12 cellular contexts compared by ENCODE assay signal in genomic region chr14:20848316-20848954, GRCh38. TPM values are rescaled to one million over a fixed set of nuclear protein-coding genes. Genes with fewer than 3 reads are reported as not detected.
DNase-seq lines count a peak whose midpoint lies in the region; ATAC-seq, FAIRE-seq and TF ChIP-seq lines count a peak whose summit lies in the region.
"Had no signal": no experiment of that assay in that cellular context is flagged by ENCODE, and none has a peak within 500 bp of the region (broad histone marks: within the 10 kb centered on the region; RNA-seq: fewer than 3 reads in every experiment).

No MANE protein-coding gene starts in this region.

- H3K14ac ChIP-seq in H1 (ENCODE audit: insufficient read length), result no peak overlapping the region

- no peak overlapping the region for H2AK5ac ChIP-seq in H1 (ENCODE audit: low read depth, low read length)

- H3K27me3 ChIP-seq in Caco-2 (replicated peaks; ENCODE audit: control insufficient read depth, insufficient read depth, low read length) (no peaks in the 10 kb centered on the region), H1 (replicated peaks in 1 of 4; ENCODE audit: control insufficient read depth in 3 of 4, extremely low read depth in 1 of 4, insufficient read depth in 3 of 4, low read length in 3 of 4) (no peaks in the 10 kb centered on the region), pancreas (no peaks in the 10 kb centered on the region)

- no peak for TF ChIP-seq POLR2A in H1 (IDR thresholded peaks at IDR 0.05; ENCODE audit: control extremely low read depth in 1 of 2, low read depth in 2 of 2, low read length in 2 of 2)

- TF ChIP-seq EP300 in H1 (IDR thresholded peaks at IDR 0.05; ENCODE audit: borderline replicate concordance in 1 of 2, low read depth in 2 of 2, low read length in 2 of 2), result no peak

- no peak for TF ChIP-seq RAD21 in H1 (IDR thresholded peaks at IDR 0.05 in 1 of 2, conservative IDR thresholded peaks at IDR 0.05 in 1 of 2; ENCODE audit: low read depth in 2 of 2, low read length in 2 of 2)

- H3K27ac ChIP-seq in H1 (ENCODE audit: low read depth, low read length) (no peak overlapping the region), pancreas (peak overlapping the region in 2 of 4 donors; percentile 4 to 58)
- H3K27ac ChIP-seq: parathyroid adenoma had no signal

- no peak overlapping the region for H3K4me2 ChIP-seq in H1 (ENCODE audit: insufficient read depth in 1 of 2, low read depth in 2 of 2, low read length in 2 of 2)

- H3K56ac ChIP-seq in H1 (replicated peaks; ENCODE audit: insufficient read length, low read depth, low read length), result no peak overlapping the region

- H4K5ac ChIP-seq in H1 (ENCODE audit: insufficient read length, low read depth, low read length), result no peak overlapping the region

- no peak overlapping the region for H4K91ac ChIP-seq in H1 (replicated peaks; ENCODE audit: insufficient read length, low read length)

- H3K23me2 ChIP-seq in H1 (ENCODE audit: low read depth, low read length), result no peaks in the 10 kb centered on the region

- H2BK15ac ChIP-seq in H1 (ENCODE audit: low read length), result no peak overlapping the region

- H4K20me1 ChIP-seq in H1 (replicated peaks in 1 of 2; ENCODE audit: control insufficient read depth in 1 of 2, insufficient read depth in 2 of 2, low read length in 2 of 2), result no peaks in the 10 kb centered on the region

- intact Hi-C loops in Caco-2 (cut with micrococcal nuclease; ENCODE audit: unreplicated experiment), result no loop called here
- intact Hi-C loops in pancreas (cut with DNase I), result no loop called here

- CTCF ChIA-PET in Caco-2 (lab: Charles Lee), result interaction anchor here (1.0 to 3.2 kb wide), 6 partner anchors 9 to 166 kb away, joined by 3 to 16 read pairs (median 5); no protein-coding TSS in a partner anchor
- CTCF ChIA-PET in H1 (lab: Charles Lee; ENCODE audit: partially characterized antibody), result interaction anchor here (1.0 to 5.0 kb wide), 11 partner anchors 10 to 148 kb away, joined by 3 to 52 read pairs (median 4); no protein-coding TSS in a partner anchor

- H2BK120ac ChIP-seq in H1 (replicated peaks; ENCODE audit: low read depth, low read length), result no peak overlapping the region

- no peak overlapping the region for H3K18ac ChIP-seq in H1 (ENCODE audit: extremely low read depth, low read length)

- POLR2A ChIA-PET in Caco-2 (lab: Charles Lee), result interaction anchor here (0.5 kb wide), 1 partner anchor 277 kb away, joined by 8 read pairs; no protein-coding TSS in a partner anchor
- POLR2A ChIA-PET in H1 (lab: Charles Lee; ENCODE audit: partially characterized antibody), result interaction anchor here (1.2 kb wide), 1 partner anchor 123 kb away, joined by 5 read pairs; no protein-coding TSS in a partner anchor

- no peak overlapping the region for H2BK12ac ChIP-seq in H1 (ENCODE audit: low read depth, low read length)

- H3K4me3 ChIP-seq in Caco-2 (ENCODE audit: low read depth, low read length) (no peak overlapping the region), H1 (ENCODE audit: extremely low read depth in 1 of 4, insufficient read depth in 2 of 4, low read depth in 3 of 4, low read length in 4 of 4) (no peak overlapping the region), pancreas (no peak overlapping the region)
- H3K4me3 ChIP-seq: HAP-1 had no signal

- ATAC-seq in pancreas (peak in 3 of 4 donors; percentile 69 to 83 (median 80)), HG03521 (IDR thresholded peaks at IDR 0.05; ENCODE audit: unreplicated experiment) (no peak), HG03139 (IDR thresholded peaks at IDR 0.05; ENCODE audit: unreplicated experiment) (no peak)

- no peak overlapping the region for H2AFZ ChIP-seq in H1 (ENCODE audit: low read length)
- H2AFZ ChIP-seq: parathyroid adenoma had no signal

- 77% methylated on average over 9 of the region's 9 CpGs; no CpG with 5 or more reads in 1 of the 2 experiments for WGBS in H1 (ENCODE audit: extremely low coverage in 1 of 2, insufficient coverage in 1 of 2, insufficient read length in 1 of 2, insufficient replicate concordance in 2 of 2, low coverage in 1 of 2, low lambda C conversion rate in 2 of 2, missing lambda C conversion rate in 1 of 2), 2 experiments
- WGBS in pancreas, 2 donors, result 77 to 81% methylated on average over 9 of the region's 9 CpGs

- no peak for DNase-seq in Caco-2
- peak; percentile 4 for DNase-seq in OCI-M1 (lab: John Stamatoyannopoulos, UW)
- no peak for DNase-seq in H1 (ENCODE audit: low read depth in 1 of 2, low spot score in 2 of 2)
- no peak for DNase-seq in pancreas
- DNase-seq in NK-92 treated with Interleukin-12 subunit alpha and Interleukin-12 subunit beta, amount 100 ng/mL, for 24 hours (lab: John Stamatoyannopoulos, UW), result no peak
- DNase-seq in OCI-M2 (lab: John Stamatoyannopoulos, UW; ENCODE audit: unreplicated experiment), result no peak
- DNase-seq: CD4-positive, alpha-beta memory T cell; dermis blood vessel endothelial cell had no signal

- H3K4ac ChIP-seq in H1 (replicated peaks; ENCODE audit: insufficient read length, low read depth, low read length), result no peak overlapping the region

- H3K23ac ChIP-seq in H1 (ENCODE audit: insufficient read length), result no peak overlapping the region

- no peaks in the 10 kb centered on the region for H3K36me3 Mint-ChIP-seq in Caco-2 (ENCODE audit: insufficient read depth, unreplicated experiment)
- H3K36me3 Mint-ChIP-seq: CD4-positive, alpha-beta memory T cell had no signal

- H3K4me3 Mint-ChIP-seq in Caco-2 (ENCODE audit: unreplicated experiment), result peak overlapping the region; percentile 38
- H3K4me3 Mint-ChIP-seq: CD4-positive, alpha-beta memory T cell had no signal

- no peak overlapping the region for H4K8ac ChIP-seq in H1 (ENCODE audit: extremely low read depth, insufficient read depth, low read length)

- no peaks in the 10 kb centered on the region for H3K9me3 Mint-ChIP-seq in Caco-2 (ENCODE audit: unreplicated experiment)
- H3K9me3 Mint-ChIP-seq: CD4-positive, alpha-beta memory T cell had no signal

- H3K4me1 ChIP-seq in Caco-2 (peaks cover 15% of the 10 kb centered on the region), H1 (replicated peaks in 1 of 4; ENCODE audit: control insufficient read depth in 3 of 4, insufficient read depth in 4 of 4, low read length in 3 of 4) (peaks cover 0 to 4% (median 3%) of the 10 kb centered on the region in 4 experiments; a peak in 3 of 7 replicates), pancreas (peaks cover 0 to 15% (median 13%) of the 10 kb centered on the region in 3 donors)
- H3K4me1 ChIP-seq: HAP-1, parathyroid adenoma had no signal

- H3K27ac Mint-ChIP-seq in Caco-2 (ENCODE audit: unreplicated experiment), result peak overlapping the region; percentile 82
- H3K27ac Mint-ChIP-seq: CD4-positive, alpha-beta memory T cell had no signal

- TF ChIP-seq CTCF in Caco-2 (IDR thresholded peaks at IDR 0.05; ENCODE audit: insufficient read depth in 1 of 2, low read depth in 1 of 2, low read length in 1 of 2, severe bottlenecking in 1 of 2, unreplicated experiment in 1 of 2), result no peak
- no peak for TF ChIP-seq CTCF in H1 (IDR thresholded peaks at IDR 0.05; ENCODE audit: control extremely low read depth in 1 of 3, insufficient read depth in 1 of 3, low read depth in 1 of 3, low read length in 3 of 3)
- no peak for TF ChIP-seq CTCF in pancreas (IDR thresholded peaks at IDR 0.05)

- FAIRE-seq in H1 (lab: Jason Lieb, UNC) (no peak), pancreas (lab: Jason Lieb, UNC) (no peak)

- no peaks in the 10 kb centered on the region for H3K79me1 ChIP-seq in H1 (ENCODE audit: low read depth, low read length)

- H3K36me3 ChIP-seq in Caco-2 (ENCODE audit: control insufficient read depth, insufficient read depth, low read length) (no peaks in the 10 kb centered on the region), H1 (ENCODE audit: control insufficient read depth in 2 of 4, insufficient read depth in 4 of 4, low read length in 3 of 4) (no peaks in the 10 kb centered on the region), pancreas (no peaks in the 10 kb centered on the region)
- H3K36me3 ChIP-seq: HAP-1 had no signal

- 0 out of 2 replicates have a peak overlapping the region, but pooled peaks have one; percentile 19 for H2BK5ac ChIP-seq in H1 (ENCODE audit: low read depth, low read length)

- no TSS peak for BruUV-seq in Caco-2 (replicated peaks; lab: Mats Ljungman, UMichigan)

- no peaks in the 10 kb centered on the region for H3K27me3 Mint-ChIP-seq in Caco-2 (ENCODE audit: insufficient read depth, unreplicated experiment)

- H2BK20ac ChIP-seq in H1 (ENCODE audit: low read length), result 0 out of 2 replicates have a peak overlapping the region, but pooled peaks have one; percentile 15

- H3K79me2 ChIP-seq in H1 (ENCODE audit: control insufficient read depth in 1 of 2, insufficient read depth in 2 of 2, low read length in 2 of 2), result no peaks in the 10 kb centered on the region
- H3K79me2 ChIP-seq: parathyroid adenoma had no signal

- no peak overlapping the region for H3K9ac ChIP-seq in H1 (replicated peaks in 1 of 4; ENCODE audit: extremely low read depth in 1 of 4, low read depth in 3 of 4, low read length in 3 of 4)
- H3K9ac ChIP-seq: parathyroid adenoma had no signal

- no peaks in the 10 kb centered on the region for H3K9me3 ChIP-seq in Caco-2
- no peaks in the 10 kb centered on the region for H3K9me3 ChIP-seq in H1 (ENCODE audit: insufficient read depth in 2 of 2, low read depth in 1 of 2, low read length in 1 of 2)
- no peaks in the 10 kb centered on the region for H3K9me3 ChIP-seq in pancreas
- H3K9me3 ChIP-seq: HAP-1 had no signal

- H3K4me1 Mint-ChIP-seq in Caco-2 (ENCODE audit: low read depth, unreplicated experiment), result peaks cover 20% of the 10 kb centered on the region
- H3K4me1 Mint-ChIP-seq: CD4-positive, alpha-beta memory T cell had no signal

RNA-seq across cellular contexts. Expression of gene RNASE3, which starts 42.8 kb away (rescaled TPM):
- total RNA-seq in Caco-2 (2022) (not detected in 2 replicates), pancreas (not detected)
- not detected in 2 replicates for total RNA-seq in H1 (2021; fragmentation: NEBNext Ultra II Directional; extraction: Animal tissue kit (Norgen Biotek cat#: 25700))
- polyA plus RNA-seq in H1 (2011; rRNA removed) (not detected in 2 replicates), pancreas (not detected)
- not detected for polyA plus RNA-seq in H1 (2011; cell fraction: cytosol; rRNA removed)
- polyA plus RNA-seq in H1 (2011; cell fraction: nucleus; rRNA removed), result not detected
- not detected in 4 replicates for polyA plus RNA-seq in H1 (2012, experiment 1 of 2)
- polyA plus RNA-seq in H1 (2012, experiment 2 of 2), result not detected
- not detected for polyA plus RNA-seq in H1 (2013, experiment 1 of 2)
- not detected for polyA plus RNA-seq in H1 (2013, experiment 2 of 2)
- polyA minus RNA-seq in H1 (2011; rRNA and poly(A)+ RNA removed), result not detected in 2 replicates
- not detected for polyA minus RNA-seq in H1 (2011; cell fraction: cytosol; rRNA and poly(A)+ RNA removed)
- polyA minus RNA-seq in H1 (2011; cell fraction: nucleus; rRNA and poly(A)+ RNA removed), result not detected
- total RNA-seq: CD4-positive, alpha-beta memory T cell; dermis blood vessel endothelial cell had no signal
- polyA plus RNA-seq: CD4-positive, alpha-beta memory T cell had no signal

RNA-seq across cellular contexts. Expression of gene RNASE1, which starts 45.8 kb away (rescaled TPM):
- total RNA-seq in Caco-2 (2022) (1.2 and 1.5 TPM in 2 replicates), pancreas (100 to 1,000 TPM; 281 to 696 (median 362) TPM)
- 2.2 and 3.0 TPM in 2 replicates for total RNA-seq in H1 (2021; fragmentation: NEBNext Ultra II Directional; extraction: Animal tissue kit (Norgen Biotek cat#: 25700))
- polyA plus RNA-seq in H1 (2011; rRNA removed) (10.2 and 13.4 TPM in 2 replicates), pancreas (100 to 1,000 TPM; 144 to 177 TPM)
- 9.9 TPM for polyA plus RNA-seq in H1 (2011; cell fraction: cytosol; rRNA removed)
- polyA plus RNA-seq in H1 (2011; cell fraction: nucleus; rRNA removed), result 44.7 TPM
- polyA plus RNA-seq in H1 (2012, experiment 1 of 2), result 5.2 to 10.2 TPM (median 9.3 TPM) in 4 replicates
- polyA plus RNA-seq in H1 (2012, experiment 2 of 2), result 3.0 TPM
- 0.87 TPM for polyA plus RNA-seq in H1 (2013, experiment 1 of 2)
- polyA plus RNA-seq in H1 (2013, experiment 2 of 2), result 0.85 TPM
- polyA minus RNA-seq in H1 (2011; rRNA and poly(A)+ RNA removed), result 6.5 and 7.7 TPM in 2 replicates
- not detected for polyA minus RNA-seq in H1 (2011; cell fraction: cytosol; rRNA and poly(A)+ RNA removed)
- polyA minus RNA-seq in H1 (2011; cell fraction: nucleus; rRNA and poly(A)+ RNA removed), result 3.8 TPM
- polyA plus RNA-seq: CD4-positive, alpha-beta memory T cell had no signal

Comparison
In these comparisons a context has a peak if more than half of its experiments do, and no peak if none do; other contexts are left out.
1. ATAC-seq: peak in pancreas (3 of 4); none in HG03521 (single experiment) and HG03139 (single experiment).
2. RNA of gene RNASE1, which starts 45.8 kb away (total RNA-seq): 281 to 696 TPM in pancreas; 2.2 to 3.0 TPM in H1 and 1.2 to 1.5 TPM in Caco-2; every median in the first group is over 10 times any median in the second.